In the genomic region with DNA sequence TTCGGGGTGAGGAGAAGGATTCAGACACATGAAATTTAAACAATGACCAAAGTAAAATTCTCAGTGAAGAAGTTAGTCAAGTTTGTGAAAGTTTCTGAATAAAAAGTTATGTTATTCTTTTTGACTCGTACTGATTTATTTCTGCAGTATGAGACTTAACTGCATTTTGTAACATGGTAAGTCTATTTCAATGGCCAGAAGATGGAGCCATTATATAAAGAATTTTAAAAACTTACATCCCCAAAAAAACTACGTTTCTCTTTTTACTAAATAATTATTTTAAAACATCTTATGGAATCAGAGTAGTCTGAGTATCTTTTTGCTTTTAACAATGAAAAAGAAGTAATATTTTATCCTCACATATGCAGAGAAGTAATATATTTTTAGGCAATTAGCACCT, we compare ENCODE assay signal across 15 cellular contexts. TPM values are rescaled to one million over a fixed set of nuclear protein-coding genes. Genes with fewer than 3 reads are reported as not detected.
DNase-seq lines count a peak whose midpoint lies in the region; TF ChIP-seq lines count a peak whose summit lies in the region.
"Had no signal": no experiment of that assay in that cellular context is flagged by ENCODE, and none has a peak within 500 bp of the region (broad histone marks: within the 10 kb centered on the region; RNA-seq: fewer than 3 reads in every experiment).

No MANE protein-coding gene starts in this region.

- TF ChIP-seq CTCF in BJ (IDR thresholded peaks at IDR 0.05; ENCODE audit: insufficient read depth, low read depth, low read length): peak; percentile 10; the same call in 1 of the 2 replicates
- peak in 34 of 56 donors; percentile 10 to 56 (median 30) for TF ChIP-seq CTCF in dorsolateral prefrontal cortex (IDR thresholded peaks at IDR 0.05 in 54 of 56, conservative IDR thresholded peaks at IDR 0.05 in 2 of 56; ENCODE audit: low read depth in 1 of 56, partially characterized antibody in 56 of 56)

- H3K27me3 ChIP-seq in BJ (ENCODE audit: control insufficient read depth, insufficient read depth, low read length) (no peaks in the 10 kb centered on the region), dorsolateral prefrontal cortex (peaks cover 0 to 8% (median 0%) of the 10 kb centered on the region in 45 donors)

- no peak overlapping the region for H3K27ac ChIP-seq in dorsolateral prefrontal cortex

- H3K36me3 ChIP-seq in BJ (ENCODE audit: control insufficient read depth, insufficient read depth, low read length): no peaks in the 10 kb centered on the region

- intact Hi-C loops in dorsolateral prefrontal cortex (cut with DNase I): no loop called here

- CTCF ChIA-PET in BJ (lab: Yijun Ruan, JAX): interaction anchor here (1.6 to 4.6 kb wide), 6 partner anchors 182 to 334 kb away, joined by 5 to 33 read pairs (median 14); no protein-coding TSS in a partner anchor

- POLR2A ChIA-PET in BJ (lab: Charles Lee): no interaction called here

- DNase-seq in BJ (ENCODE audit: low read depth): no peak
- DNase-seq in M059J (ENCODE audit: low read depth): peak; percentile 8
- DNase-seq in dorsolateral prefrontal cortex: no peak
- peak; percentile 2 to 22 for DNase-seq in lung microvascular endothelial cell (ENCODE audit: low read depth in 2 of 2)
- no peak for DNase-seq in hippocampal formation (lab: John Stamatoyannopoulos, UW)
- DNase-seq in globus pallidus (ENCODE audit: low spot score): no peak
- DNase-seq in NCI-H2081 (lab: John Stamatoyannopoulos, UW): no peak
- DNase-seq in islet precursor cell: no peak
- DNase-seq: activated naive CD4-positive, alpha-beta T cell treated with Interleukin-2 at 50 U/mL for 16 hours; CD4-positive, alpha-beta T cell; foreskin melanocyte; naive thymus-derived CD4-positive, alpha-beta T cell; NCI-H1436 treated with DMSO at 0.1 percent for 48 hours; NCI-H748 treated with DMSO at 0.1 percent for 48 hours had no signal

- no peak overlapping the region for H3K4me3 ChIP-seq in BJ (ENCODE audit: low read depth, low read length)
- H3K4me3 ChIP-seq in dorsolateral prefrontal cortex: no peak overlapping the region

RNA-seq across cellular contexts. Expression of a gene that starts 51.4 kb away (rescaled TPM):
- polyA plus RNA-seq in BJ (2011; rRNA removed): 0.28 and 0.88 TPM in 2 replicates
- 0.67 and 2.3 TPM in 2 replicates for polyA minus RNA-seq in BJ (2011; rRNA and poly(A)+ RNA removed)
- not detected in 2 replicates for total RNA-seq in M059J (2014; rRNA removed; shearing (Covaris generic))
- total RNA-seq in dorsolateral prefrontal cortex (100 to 1,000 TPM in 102 of 120 experiments, 10 to 100 TPM in 18; 37.7 to 222 (median 143) TPM), lung microvascular endothelial cell (not detected in 2 replicates)
- total RNA-seq: activated CD8-positive, alpha-beta memory T cell treated with anti-CD3 and anti-CD28 coated beads for 36 hours; CD4-positive, alpha-beta T cell; naive thymus-derived CD4-positive, alpha-beta T cell had no signal
- polyA plus RNA-seq: naive thymus-derived CD4-positive, alpha-beta T cell had no signal

Comparison
In these comparisons a context has a peak if more than half of its experiments do, and no peak if none do; other contexts are left out.
1. DNase-seq: peak in M059J (single experiment) and lung microvascular endothelial cell (2 of 2); none in BJ (single experiment), dorsolateral prefrontal cortex (0 of 10), hippocampal formation (0 of 2), globus pallidus (single experiment), NCI-H2081 (0 of 2) and islet precursor cell (single experiment).
2. RNA of a gene that starts 51.4 kb away (total RNA-seq): 37.7 to 222 TPM in dorsolateral prefrontal cortex; not detected in M059J and not detected in lung microvascular endothelial cell; every median in the first group is over 10 times any median in the second.